ENCODE assay signal across 8 cellular contexts in genomic region chr11:46277313-46277622, GRCh38. TPM values are rescaled to one million over a fixed set of nuclear protein-coding genes. Genes with fewer than 3 reads are reported as not detected.
DNase-seq lines count a peak whose midpoint lies in the region; ATAC-seq, FAIRE-seq and TF ChIP-seq lines count a peak whose summit lies in the region.

No MANE protein-coding gene starts in this region.

- no peaks in the 10 kb centered on the region for H3K9me3 Mint-ChIP-seq in T-cell

- peaks cover 4% of the 10 kb centered on the region for H4K20me1 ChIP-seq in hepatocyte (ENCODE audit: insufficient read depth, poor library complexity, severe bottlenecking)

- CTCF ChIA-PET in T-cell (lab: Charles Lee): no interaction called here

- FAIRE-seq in HTR-8/SVneo (lab: Jason Lieb, UNC): no peak

- POLR2A ChIA-PET in T-cell (lab: Charles Lee): no interaction called here

- peaks cover 35 to 36% of the 10 kb centered on the region in 2 donors for H3K27me3 Mint-ChIP-seq in T-cell

- H3K27ac ChIP-seq in hepatocyte (peak overlapping the region; percentile 94), stomach smooth muscle (ENCODE audit: low read length) (no peak overlapping the region)

- ATAC-seq in T-cell (replicated peaks in 1 of 4): no peak

- no peaks in the 10 kb centered on the region for H3K9me2 ChIP-seq in hepatocyte (replicated peaks; ENCODE audit: insufficient read depth)

- H3K79me2 ChIP-seq in hepatocyte: peaks cover 42% of the 10 kb centered on the region

- no peak overlapping the region for H3K4me3 ChIP-seq in hepatocyte
- H3K4me3 ChIP-seq in stomach smooth muscle (ENCODE audit: low read length in 2 of 2): peak overlapping the region; percentile 53 to 68

- H3K27me3 ChIP-seq in hepatocyte (no peaks in the 10 kb centered on the region), stomach smooth muscle (ENCODE audit: control insufficient read depth in 1 of 2, insufficient read depth in 2 of 2, low read length in 2 of 2) (peaks cover 28 to 32% of the 10 kb centered on the region in 2 donors)

- H3K4me1 Mint-ChIP-seq in T-cell: peaks cover 8 to 21% (median 15%) of the 10 kb centered on the region in 3 donors

- H2AFZ ChIP-seq in hepatocyte: no peak overlapping the region

- H3K36me3 ChIP-seq in hepatocyte (replicated peaks; ENCODE audit: insufficient read depth, low read depth) (no peaks in the 10 kb centered on the region), stomach smooth muscle (ENCODE audit: control insufficient read depth in 2 of 2, insufficient read depth in 2 of 2, low read length in 2 of 2) (no peaks in the 10 kb centered on the region)

- DNase-seq in DMS79 treated with DMSO at 0.1 percent for 48 hours (lab: John Stamatoyannopoulos, UW) (peak; percentile 24), DMS79 (lab: John Stamatoyannopoulos, UW) (no peak), T-cell (no peak), hepatocyte (ENCODE audit: low spot score) (peak; percentile 87), HTR-8/SVneo (ENCODE audit: insufficient read length, low spot score) (no peak), NCI-H774 (lab: John Stamatoyannopoulos, UW) (no peak)
- no peak for DNase-seq in activated CD4-positive, alpha-beta T cell treated with anti-CD3 and anti-CD28 coated beads, Interleukin-2, amount 50 U/mL, for 4 hours

- peaks cover 69% of the 10 kb centered on the region for H3K4me1 ChIP-seq in hepatocyte (ENCODE audit: insufficient read depth)
- H3K4me1 ChIP-seq in stomach smooth muscle (ENCODE audit: control insufficient read depth, insufficient read depth, low read length): peaks cover 27% of the 10 kb centered on the region

- H3K4me2 ChIP-seq in hepatocyte: peak overlapping the region; percentile 90

- no peak for TF ChIP-seq CTCF in hepatocyte (IDR thresholded peaks at IDR 0.05; ENCODE audit: poor library complexity)

- H3K27ac Mint-ChIP-seq in T-cell: peak overlapping the region in 1 of 2 donors; percentile 19

- no peaks in the 10 kb centered on the region for H3K36me3 Mint-ChIP-seq in T-cell

- WGBS in hepatocyte (ENCODE audit: low lambda C conversion rate, missing lambda C conversion rate): 18% methylated on average over 8 of the region's 8 CpGs

- H3K9me3 ChIP-seq in hepatocyte (ENCODE audit: low read depth): no peaks in the 10 kb centered on the region
- H3K9me3 ChIP-seq in stomach smooth muscle (ENCODE audit: control insufficient read depth in 2 of 2, low read length in 2 of 2): no peaks in the 10 kb centered on the region

- peak overlapping the region in 1 of 2 donors; percentile 56 for H3K9ac ChIP-seq in stomach smooth muscle (ENCODE audit: low read length in 2 of 2)

- H3K4me3 Mint-ChIP-seq in T-cell: peak overlapping the region; percentile 47 to 69 (median 51)

RNA-seq across cellular contexts. Expression of gene CREB3L1, which starts 0.2 kb away (rescaled TPM):
- under 1 TPM in 3 of 5 donors, not detected in 2; 0.38 to 0.72 (median 0.38) TPM for total RNA-seq in T-cell
- 20.3 and 22.9 TPM in 2 replicates for total RNA-seq in hepatocyte
- polyA plus RNA-seq in hepatocyte: 275 and 276 TPM in 2 replicates

Comparison
In these comparisons a context has a peak if more than half of its experiments do, and no peak if none do; other contexts are left out.
1. DNase-seq: peak in DMS79 treated with DMSO at 0.1 percent for 48 hours (single experiment) and hepatocyte (single experiment); none in DMS79 (single experiment), T-cell (0 of 34), activated CD4-positive, alpha-beta T cell treated with anti-CD3 and anti-CD28 coated beads, Interleukin-2, amount 50 U/mL, for 4 hours (0 of 2), HTR-8/SVneo (single experiment) and NCI-H774 (single experiment).
2. RNA of gene CREB3L1, which starts 0.2 kb away (total RNA-seq): 20.3 to 22.9 TPM in hepatocyte; 0.38 to 0.72 TPM in T-cell; every median in the first group is over 10 times any median in the second.